ENCODE assay signal across 12 cellular contexts in genomic region chr16:89695875-89696597, GRCh38. TPM values are rescaled to one million over a fixed set of nuclear protein-coding genes. Genes with fewer than 3 reads are reported as not detected.
DNase-seq lines count a peak whose midpoint lies in the region; ATAC-seq, FAIRE-seq and TF ChIP-seq lines count a peak whose summit lies in the region.
"Had no signal": no experiment of that assay in that cellular context is flagged by ENCODE, and none has a peak within 500 bp of the region (broad histone marks: within the 10 kb centered on the region; RNA-seq: fewer than 3 reads in every experiment).

No MANE protein-coding gene starts in this region.

- H3K4me3 ChIP-seq in lower lobe of right lung, result no peak overlapping the region
- H3K4me3 ChIP-seq: sigmoid colon, SK-N-MC had no signal

- no peak overlapping the region for H3K27ac ChIP-seq in lower lobe of right lung
- H3K27ac ChIP-seq: sigmoid colon, SK-N-MC had no signal

- H3K36me3 ChIP-seq in lower lobe of right lung, result peaks cover 66% of the 10 kb centered on the region

- peaks cover 9% of the 10 kb centered on the region for H3K4me1 Mint-ChIP-seq in osteocyte (ENCODE audit: unreplicated experiment)

- peaks cover 17% of the 10 kb centered on the region for H3K4me1 ChIP-seq in lower lobe of right lung

- intact Hi-C loops in lower lobe of right lung (cut with DNase I), result no loop called here

- TF ChIP-seq POLR2A in GM12891 (IDR thresholded peaks at IDR 0.05; ENCODE audit: low read depth, low read length), result no peak

- no peak for DNase-seq in GM12891 (ENCODE audit: insufficient read length, low spot score)
- DNase-seq in lower lobe of right lung, result peak; percentile 48
- no peak for DNase-seq in osteocyte (ENCODE audit: extremely low spot score, unreplicated experiment)
- no peak for DNase-seq in NCI-H2171 (lab: John Stamatoyannopoulos, UW)
- DNase-seq: NCI-H2171 treated with DMSO at 0.1 percent for 48 hours; sigmoid colon; stimulated activated naive B cell treated with anti-CD40 and anti-IgM and Interleukin-4, amounts not matched to agents 10 μg/mL and 1 μg/mL and 100 μg/mL, for 72 hours had no signal

- FAIRE-seq in GM12891 (lab: Jason Lieb, UNC), result no peak

- H3K36me3 Mint-ChIP-seq in osteocyte (ENCODE audit: unreplicated experiment), result peaks cover 13% of the 10 kb centered on the region

- no peak for TF ChIP-seq CTCF in lower lobe of right lung (IDR thresholded peaks at IDR 0.05)
- TF ChIP-seq CTCF in osteocyte (IDR thresholded peaks at IDR 0.05), result no peak

- no peaks in the 10 kb centered on the region for H3K9me3 ChIP-seq in lower lobe of right lung
- H3K9me3 ChIP-seq: sigmoid colon had no signal

- H3K4me3 Mint-ChIP-seq in osteocyte (ENCODE audit: unreplicated experiment), result no peak overlapping the region
- H3K4me3 Mint-ChIP-seq: CD4-positive, CD25-positive, alpha-beta regulatory T cell; memory B cell had no signal

- ATAC-seq in lower lobe of right lung (no peak), HG02623 (IDR thresholded peaks at IDR 0.05; ENCODE audit: unreplicated experiment) (no peak)

- H3K27ac Mint-ChIP-seq in osteocyte (ENCODE audit: unreplicated experiment), result no peak overlapping the region
- H3K27ac Mint-ChIP-seq: memory B cell had no signal

- no peaks in the 10 kb centered on the region for H3K27me3 ChIP-seq in lower lobe of right lung (ENCODE audit: low read depth)

- H3K27me3 Mint-ChIP-seq in osteocyte (ENCODE audit: unreplicated experiment), result no peaks in the 10 kb centered on the region
- H3K27me3 Mint-ChIP-seq: CD4-positive, CD25-positive, alpha-beta regulatory T cell; memory B cell; stimulated activated naive B cell treated with anti-CD40 and anti-IgM and Interleukin-4, amounts not matched to agents 10 μg/mL and 1 μg/mL and 100 μg/mL, for 72 hours had no signal

- H3K9me3 Mint-ChIP-seq in osteocyte (ENCODE audit: unreplicated experiment), result no peaks in the 10 kb centered on the region
- H3K9me3 Mint-ChIP-seq: CD4-positive, CD25-positive, alpha-beta regulatory T cell; memory B cell; stimulated activated naive B cell treated with anti-CD40 and anti-IgM and Interleukin-4, amounts not matched to agents 10 μg/mL and 1 μg/mL and 100 μg/mL, for 72 hours had no signal

TF ChIP-seq in GM12891, 5 proteins besides CTCF, POLR2A, EP300 and RAD21:
- TF ChIP-seq POLR2AphosphoS5 (IDR thresholded peaks at IDR 0.05; ENCODE audit: low read depth, low read length) (peak; percentile 15; the same call in 1 of the 2 replicates), TAF1 (IDR thresholded peaks at IDR 0.05; ENCODE audit: low read depth, low read length) (no peak)

TF ChIP-seq in PFSK-1, 5 proteins besides CTCF, POLR2A, EP300 and RAD21:
- TF ChIP-seq TAF1 (IDR thresholded peaks at IDR 0.05; ENCODE audit: borderline replicate concordance, insufficient read depth, low read length) (no peak), FOXP2 (optimal IDR thresholded peaks at IDR 0.05; ENCODE audit: borderline replicate concordance, extremely low read depth, extremely low read length, insufficient read depth) (no peak), SIN3A (IDR thresholded peaks at IDR 0.05; ENCODE audit: borderline replicate concordance, insufficient read depth, low read length) (no peak), POLR2AphosphoS5 (IDR thresholded peaks at IDR 0.05; ENCODE audit: low read depth, low read length) (peak; percentile 47; the same call in 1 of the 2 replicates)
- TF ChIP-seq, protein P1, sequence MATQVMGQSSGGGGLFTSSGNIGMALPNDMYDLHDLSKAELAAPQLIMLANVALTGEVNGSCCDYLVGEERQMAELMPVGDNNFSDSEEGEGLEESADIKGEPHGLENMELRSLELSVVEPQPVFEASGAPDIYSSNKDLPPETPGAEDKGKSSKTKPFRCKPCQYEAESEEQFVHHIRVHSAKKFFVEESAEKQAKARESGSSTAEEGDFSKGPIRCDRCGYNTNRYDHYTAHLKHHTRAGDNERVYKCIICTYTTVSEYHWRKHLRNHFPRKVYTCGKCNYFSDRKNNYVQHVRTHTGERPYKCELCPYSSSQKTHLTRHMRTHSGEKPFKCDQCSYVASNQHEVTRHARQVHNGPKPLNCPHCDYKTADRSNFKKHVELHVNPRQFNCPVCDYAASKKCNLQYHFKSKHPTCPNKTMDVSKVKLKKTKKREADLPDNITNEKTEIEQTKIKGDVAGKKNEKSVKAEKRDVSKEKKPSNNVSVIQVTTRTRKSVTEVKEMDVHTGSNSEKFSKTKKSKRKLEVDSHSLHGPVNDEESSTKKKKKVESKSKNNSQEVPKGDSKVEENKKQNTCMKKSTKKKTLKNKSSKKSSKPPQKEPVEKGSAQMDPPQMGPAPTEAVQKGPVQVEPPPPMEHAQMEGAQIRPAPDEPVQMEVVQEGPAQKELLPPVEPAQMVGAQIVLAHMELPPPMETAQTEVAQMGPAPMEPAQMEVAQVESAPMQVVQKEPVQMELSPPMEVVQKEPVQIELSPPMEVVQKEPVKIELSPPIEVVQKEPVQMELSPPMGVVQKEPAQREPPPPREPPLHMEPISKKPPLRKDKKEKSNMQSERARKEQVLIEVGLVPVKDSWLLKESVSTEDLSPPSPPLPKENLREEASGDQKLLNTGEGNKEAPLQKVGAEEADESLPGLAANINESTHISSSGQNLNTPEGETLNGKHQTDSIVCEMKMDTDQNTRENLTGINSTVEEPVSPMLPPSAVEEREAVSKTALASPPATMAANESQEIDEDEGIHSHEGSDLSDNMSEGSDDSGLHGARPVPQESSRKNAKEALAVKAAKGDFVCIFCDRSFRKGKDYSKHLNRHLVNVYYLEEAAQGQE (IDR thresholded peaks at IDR 0.05; ENCODE audit: insufficient read depth in 1 of 2, low read depth in 2 of 2, low read length in 2 of 2), result no peak

RNA-seq across cellular contexts. Expression of gene SPATA2L, which starts 5.5 kb away (rescaled TPM):
- 4.0 TPM for polyA plus RNA-seq in GM12891 (2012; ENCODE audit: low read depth, missing spikeins)
- polyA plus RNA-seq in PFSK-1 (2012; ENCODE audit: insufficient read length, low read depth), result 70.9 TPM
- total RNA-seq in lower lobe of right lung (10.3 TPM), osteocyte (9.5 and 12.3 TPM in 2 replicates)

RNA-seq across cellular contexts. Expression of gene CDK10, which starts 9.5 kb away (rescaled TPM):
- polyA plus RNA-seq in GM12891 (2012; ENCODE audit: low read depth, missing spikeins), result 28.9 TPM
- polyA plus RNA-seq in PFSK-1 (2012; ENCODE audit: insufficient read length, low read depth), result 68.4 TPM
- total RNA-seq in lower lobe of right lung (79.6 TPM), osteocyte (67.2 and 91.5 TPM in 2 replicates)

RNA-seq across cellular contexts. Expression of gene VPS9D1, which starts 24.7 kb away (rescaled TPM):
- polyA plus RNA-seq in GM12891 (2012; ENCODE audit: low read depth, missing spikeins), result 2.4 TPM
- 9.5 TPM for polyA plus RNA-seq in PFSK-1 (2012; ENCODE audit: insufficient read length, low read depth)
- total RNA-seq in lower lobe of right lung (15.6 TPM), osteocyte (22.0 TPM in 2 replicates)

RNA-seq across cellular contexts. Expression of gene ZNF276, which starts 25.3 kb away (rescaled TPM):
- 15.1 TPM for polyA plus RNA-seq in GM12891 (2012; ENCODE audit: low read depth, missing spikeins)
- polyA plus RNA-seq in PFSK-1 (2012; ENCODE audit: insufficient read length, low read depth), result 45.8 TPM
- 33.2 TPM for total RNA-seq in lower lobe of right lung
- total RNA-seq in osteocyte, result 21.3 and 23.0 TPM in 2 replicates

RNA-seq across cellular contexts. Expression of gene SPATA33, which starts 38.4 kb away (rescaled TPM):
- 4.1 TPM for polyA plus RNA-seq in GM12891 (2012; ENCODE audit: low read depth, missing spikeins)
- 2.5 TPM for polyA plus RNA-seq in PFSK-1 (2012; ENCODE audit: insufficient read length, low read depth)
- total RNA-seq in lower lobe of right lung (9.7 TPM), osteocyte (15.8 and 18.3 TPM in 2 replicates)
